19 cellular contexts compared by ENCODE assay signal in genomic region chr7:50982626-50983025, GRCh38.
DNase-seq lines count a peak whose midpoint lies in the region; ATAC-seq, FAIRE-seq and TF ChIP-seq lines count a peak whose summit lies in the region.
"Had no signal": no experiment of that assay in that cellular context is flagged by ENCODE, and none has a peak within 500 bp of the region (broad histone marks: within the 10 kb centered on the region; RNA-seq: fewer than 3 reads in every experiment).

No MANE protein-coding gene starts in this region.

- H3K9me2 ChIP-seq in SK-N-SH = no peaks in the 10 kb centered on the region

- peaks cover 22% of the 10 kb centered on the region for H3K27me3 Mint-ChIP-seq in CD4-positive, alpha-beta T cell

- FAIRE-seq in A549 (lab: Jason Lieb, UNC) = no peak

- TF ChIP-seq EP300 in A549 (IDR thresholded peaks at IDR 0.05) = no peak
- no peak for TF ChIP-seq EP300 in SK-N-SH (IDR thresholded peaks at IDR 0.05; ENCODE audit: borderline replicate concordance in 1 of 2, low read depth in 1 of 2, low read length in 1 of 2)

- WGBS in A549 (ENCODE audit: missing lambda C conversion rate) = 50% methylated on average over 1 of the region's 2 CpGs
- WGBS in SK-N-SH (ENCODE audit: low lambda C conversion rate) = 5% methylated on average over 2 of the region's 2 CpGs

- H3K36me3 ChIP-seq in SK-N-SH (replicated peaks in 1 of 2; ENCODE audit: control insufficient read depth in 1 of 2, insufficient read depth in 2 of 2, low read length in 1 of 2) (no peaks in the 10 kb centered on the region), SJCRH30 (no peaks in the 10 kb centered on the region)
- H3K36me3 ChIP-seq: neutrophil, vagina had no signal

- H4K20me1 ChIP-seq in SK-N-SH (ENCODE audit: insufficient read depth) = no peaks in the 10 kb centered on the region

- DNase-seq in A549 (ENCODE audit: low read depth in 1 of 2, low spot score in 1 of 2) = peak in 1 of 2 experiments; percentile 16
- peak; percentile 23 for DNase-seq in HT-29 (ENCODE audit: low spot score)
- DNase-seq in SK-N-SH = no peak
- no peak for DNase-seq in fibroblast of villous mesenchyme (ENCODE audit: low read depth)
- DNase-seq in posterior vena cava (ENCODE audit: low spot score) = no peak
- DNase-seq in CD4-positive, alpha-beta T cell = no peak
- no peak for DNase-seq in SJCRH30
- DNase-seq in cerebellar nuclear complex (lab: John Stamatoyannopoulos, UW) = no peak
- DNase-seq: activated gamma-delta T cell treated with Interleukin-2 at 50 U/mL for 16 hours; COR-L47; effector memory CD4-positive, alpha-beta T cell; foreskin melanocyte; mammary epithelial cell; NCI-H2081; stimulated activated naive CD4-positive, alpha-beta T cell treated with Interleukin-2 at 50 U/mL for 16 hours had no signal

- TF ChIP-seq RAD21 in A549 (conservative IDR thresholded peaks at IDR 0.05 in 1 of 2, IDR thresholded peaks at IDR 0.05 in 1 of 2) (peak in 1 of 2 experiments; percentile 46; a peak in 2 of 5 replicates), SK-N-SH (IDR thresholded peaks at IDR 0.05; ENCODE audit: low read length) (no peak)

- H3K9me3 Mint-ChIP-seq in CD4-positive, alpha-beta T cell = no peaks in the 10 kb centered on the region

- H3K4me3 Mint-ChIP-seq in CD4-positive, alpha-beta T cell = no peak overlapping the region
- H3K4me3 Mint-ChIP-seq: brain had no signal

- CTCF ChIA-PET in A549 (lab: Yijun Ruan, JAX) (interaction anchor here (1.6 kb wide), 1 partner anchor 40 kb away, joined by 4 read pairs; no protein-coding TSS in a partner anchor), SK-N-SH (lab: Yijun Ruan, JAX) (no interaction called here)
- CTCF ChIA-PET in CD4-positive, alpha-beta T cell (lab: Charles Lee) = no interaction called here

- H3K9ac ChIP-seq in SK-N-SH = no peak overlapping the region

- H3F3A ChIP-seq in SK-N-SH (replicated peaks; ENCODE audit: insufficient read depth) = no peaks in the 10 kb centered on the region

- H3K27ac ChIP-seq in A549 (no peak overlapping the region), SK-N-SH (ENCODE audit: low read depth in 2 of 2, low read length in 1 of 2) (no peak overlapping the region), SJCRH30 (no peak overlapping the region)
- H3K27ac ChIP-seq in CD4-positive, alpha-beta T cell (ENCODE audit: low read depth, low read length) = no peak overlapping the region
- H3K27ac ChIP-seq: HL-60, neutrophil, vagina had no signal

- ATAC-seq in A549 = peak in 1 of 2 experiments; percentile 79; a peak in 4 of 6 replicates
- ATAC-seq in CD4-positive, alpha-beta T cell (ENCODE audit: poor library complexity) = no peak

- H3K36me3 Mint-ChIP-seq in CD4-positive, alpha-beta T cell (ENCODE audit: low read depth) = no peaks in the 10 kb centered on the region
- H3K36me3 Mint-ChIP-seq: brain had no signal

- intact Hi-C loops in posterior vena cava (cut with DNase I) = no loop called here
- intact Hi-C loops in CD4-positive, alpha-beta T cell (cut with DNase I, micrococcal nuclease) = no loop called here

- TF ChIP-seq POLR2A in A549 (IDR thresholded peaks at IDR 0.05; ENCODE audit: low read length) = no peak

- H2AFZ ChIP-seq in SK-N-SH (ENCODE audit: low read depth) = no peak overlapping the region

- H3K4me1 ChIP-seq in A549 (no peaks in the 10 kb centered on the region), SK-N-SH (ENCODE audit: control insufficient read depth in 1 of 2, insufficient read depth in 2 of 2, low read depth in 1 of 2, low read length in 1 of 2) (no peaks in the 10 kb centered on the region), SJCRH30 (no peaks in the 10 kb centered on the region)
- H3K4me1 ChIP-seq: vagina had no signal

- H3K4me3 ChIP-seq in A549 (no peak overlapping the region), SK-N-SH (ENCODE audit: low read depth in 2 of 2, low read length in 1 of 2) (no peak overlapping the region), fibroblast of villous mesenchyme (ENCODE audit: low read depth, low read length) (no peak overlapping the region), SJCRH30 (no peak overlapping the region)
- H3K4me3 ChIP-seq: vagina had no signal

- H3K4me2 ChIP-seq in A549 (no peak overlapping the region), SK-N-SH (no peak overlapping the region)

- H3K27ac Mint-ChIP-seq in CD4-positive, alpha-beta T cell = no peak overlapping the region

- H3K79me2 ChIP-seq in SK-N-SH (ENCODE audit: insufficient read depth) = no peaks in the 10 kb centered on the region

- POLR2A ChIA-PET in A549 (lab: Yijun Ruan, JAX) (interaction anchor here (0.6 to 0.7 kb wide), 2 partner anchors 27 to 162 kb away, joined by 3 to 4 read pairs; no protein-coding TSS in a partner anchor), SK-N-SH (lab: Yijun Ruan, JAX) (no interaction called here)
- POLR2A ChIA-PET in CD4-positive, alpha-beta T cell (lab: Charles Lee) = no interaction called here

- H3K9me3 ChIP-seq in A549 (no peaks in the 10 kb centered on the region), SK-N-SH (no peaks in the 10 kb centered on the region), SJCRH30 (replicated peaks) (no peaks in the 10 kb centered on the region)
- H3K9me3 ChIP-seq in CD4-positive, alpha-beta T cell (ENCODE audit: control insufficient read depth, low read length) = peaks cover 5% of the 10 kb centered on the region
- H3K9me3 ChIP-seq: neutrophil, vagina had no signal

- 0 out of 3 replicates have a peak, but pooled peaks have one; percentile 7 for TF ChIP-seq CTCF in A549 (IDR thresholded peaks at IDR 0.05)
- peak; percentile 29; the same call in 1 of the 2 replicates for TF ChIP-seq CTCF in SK-N-SH (IDR thresholded peaks at IDR 0.05)
- TF ChIP-seq CTCF in fibroblast of villous mesenchyme (IDR thresholded peaks at IDR 0.05; ENCODE audit: insufficient read depth, low read depth, low read length) = peak; percentile 4
- no peak for TF ChIP-seq CTCF in CD4-positive, alpha-beta T cell (IDR thresholded peaks at IDR 0.05)

- no peaks in the 10 kb centered on the region for H3K4me1 Mint-ChIP-seq in CD4-positive, alpha-beta T cell (ENCODE audit: low read depth)

- H3K27me3 ChIP-seq in SK-N-SH (ENCODE audit: insufficient read depth) (peaks cover 81% of the 10 kb centered on the region), SJCRH30 (no peaks in the 10 kb centered on the region)
- H3K27me3 ChIP-seq in CD4-positive, alpha-beta T cell (ENCODE audit: control insufficient read depth, insufficient read depth, low read length) = no peaks in the 10 kb centered on the region
- H3K27me3 ChIP-seq: neutrophil, vagina had no signal

TF ChIP-seq in A549, 52 proteins besides CTCF, POLR2A, EP300 and RAD21 (continues in another document):
- TF ChIP-seq KDM5A (IDR thresholded peaks at IDR 0.05) = no peak
- no peak for TF ChIP-seq REST (IDR thresholded peaks at IDR 0.05)
- no peak for TF ChIP-seq JUNB (IDR thresholded peaks at IDR 0.05)

TF ChIP-seq in SK-N-SH, 30 proteins besides CTCF, POLR2A, EP300 and RAD21 (continues in another document):
- TF ChIP-seq SMC3 (IDR thresholded peaks at IDR 0.05; ENCODE audit: low read depth, low read length) (no peak), USF2 (IDR thresholded peaks at IDR 0.05; ENCODE audit: borderline replicate concordance, low read depth, low read length) (no peak), MAX (IDR thresholded peaks at IDR 0.05; ENCODE audit: low read depth) (no peak), MEF2A (IDR thresholded peaks at IDR 0.05; ENCODE audit: borderline replicate concordance, low read depth) (no peak), RCOR1 (IDR thresholded peaks at IDR 0.05; ENCODE audit: low read length) (no peak), SIN3A (IDR thresholded peaks at IDR 0.05; ENCODE audit: borderline replicate concordance, low read depth, low read length) (no peak), USF1 (IDR thresholded peaks at IDR 0.05; ENCODE audit: borderline replicate concordance, low read depth) (no peak), IRF3 (IDR thresholded peaks at IDR 0.05; ENCODE audit: low read depth, low read length) (no peak)

Comparison
In these comparisons a context has a peak if more than half of its experiments do, and no peak if none do; other contexts are left out.
1. Of the 12 proteins assayed by ChIP-seq in both A549 and SK-N-SH: peak only in A549: none; only in SK-N-SH: none; in both: CTCF; in neither: 10; mixed calls (peak in some experiments, not most) for 1.